Comparison of ENCODE assay signal across 1 cellular context in the genomic region with DNA sequence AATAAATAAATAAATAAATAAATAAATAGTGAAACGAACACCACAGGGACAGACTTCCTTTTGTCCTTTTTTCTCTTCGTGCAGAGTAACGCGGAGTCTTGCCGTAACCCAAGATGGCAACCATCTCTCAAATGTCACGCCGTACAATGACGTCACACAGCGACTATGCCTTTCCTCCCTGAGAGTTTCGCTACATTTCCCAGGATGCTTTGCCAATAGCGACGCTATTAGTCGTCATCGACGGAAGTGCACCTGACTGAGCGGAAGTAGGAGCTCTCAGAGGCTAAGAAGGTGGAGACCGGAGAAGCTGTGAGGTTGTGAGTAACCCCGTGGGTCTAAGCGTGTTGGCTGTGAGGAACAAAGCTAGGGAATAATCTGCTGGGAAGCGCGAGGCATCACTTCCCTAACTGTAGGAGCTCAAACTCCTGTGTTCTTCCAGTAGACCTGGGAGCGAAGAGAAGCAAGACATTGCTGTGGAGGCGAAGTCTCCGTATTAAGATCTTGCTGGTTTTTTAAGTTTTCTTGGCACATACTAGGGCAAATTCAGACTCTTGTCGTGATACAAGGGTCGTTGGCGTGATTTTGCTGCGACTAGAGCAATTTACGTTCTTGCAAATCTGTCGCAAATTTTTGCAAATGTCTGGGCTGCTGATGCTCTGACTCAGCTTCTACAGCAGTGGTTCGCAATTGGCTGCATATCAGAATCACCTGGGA.
TF ChIP-seq lines count a peak whose summit lies in the region.

A gene with protein sequence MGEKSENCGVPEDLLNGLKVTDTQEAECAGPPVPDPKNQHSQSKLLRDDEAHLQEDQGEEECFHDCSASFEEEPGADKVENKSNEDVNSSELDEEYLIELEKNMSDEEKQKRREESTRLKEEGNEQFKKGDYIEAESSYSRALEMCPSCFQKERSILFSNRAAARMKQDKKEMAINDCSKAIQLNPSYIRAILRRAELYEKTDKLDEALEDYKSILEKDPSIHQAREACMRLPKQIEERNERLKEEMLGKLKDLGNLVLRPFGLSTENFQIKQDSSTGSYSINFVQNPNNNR (plus strand): TSS at position 263 of the 714 bp plus-strand sequence. CDS start 1,390 bp downstream, outside the sequence.

TF ChIP-seq in K562, 482 proteins besides CTCF, POLR2A, EP300 and RAD21 (continued from another document and continues in another):
- TF ChIP-seq, protein P1, sequence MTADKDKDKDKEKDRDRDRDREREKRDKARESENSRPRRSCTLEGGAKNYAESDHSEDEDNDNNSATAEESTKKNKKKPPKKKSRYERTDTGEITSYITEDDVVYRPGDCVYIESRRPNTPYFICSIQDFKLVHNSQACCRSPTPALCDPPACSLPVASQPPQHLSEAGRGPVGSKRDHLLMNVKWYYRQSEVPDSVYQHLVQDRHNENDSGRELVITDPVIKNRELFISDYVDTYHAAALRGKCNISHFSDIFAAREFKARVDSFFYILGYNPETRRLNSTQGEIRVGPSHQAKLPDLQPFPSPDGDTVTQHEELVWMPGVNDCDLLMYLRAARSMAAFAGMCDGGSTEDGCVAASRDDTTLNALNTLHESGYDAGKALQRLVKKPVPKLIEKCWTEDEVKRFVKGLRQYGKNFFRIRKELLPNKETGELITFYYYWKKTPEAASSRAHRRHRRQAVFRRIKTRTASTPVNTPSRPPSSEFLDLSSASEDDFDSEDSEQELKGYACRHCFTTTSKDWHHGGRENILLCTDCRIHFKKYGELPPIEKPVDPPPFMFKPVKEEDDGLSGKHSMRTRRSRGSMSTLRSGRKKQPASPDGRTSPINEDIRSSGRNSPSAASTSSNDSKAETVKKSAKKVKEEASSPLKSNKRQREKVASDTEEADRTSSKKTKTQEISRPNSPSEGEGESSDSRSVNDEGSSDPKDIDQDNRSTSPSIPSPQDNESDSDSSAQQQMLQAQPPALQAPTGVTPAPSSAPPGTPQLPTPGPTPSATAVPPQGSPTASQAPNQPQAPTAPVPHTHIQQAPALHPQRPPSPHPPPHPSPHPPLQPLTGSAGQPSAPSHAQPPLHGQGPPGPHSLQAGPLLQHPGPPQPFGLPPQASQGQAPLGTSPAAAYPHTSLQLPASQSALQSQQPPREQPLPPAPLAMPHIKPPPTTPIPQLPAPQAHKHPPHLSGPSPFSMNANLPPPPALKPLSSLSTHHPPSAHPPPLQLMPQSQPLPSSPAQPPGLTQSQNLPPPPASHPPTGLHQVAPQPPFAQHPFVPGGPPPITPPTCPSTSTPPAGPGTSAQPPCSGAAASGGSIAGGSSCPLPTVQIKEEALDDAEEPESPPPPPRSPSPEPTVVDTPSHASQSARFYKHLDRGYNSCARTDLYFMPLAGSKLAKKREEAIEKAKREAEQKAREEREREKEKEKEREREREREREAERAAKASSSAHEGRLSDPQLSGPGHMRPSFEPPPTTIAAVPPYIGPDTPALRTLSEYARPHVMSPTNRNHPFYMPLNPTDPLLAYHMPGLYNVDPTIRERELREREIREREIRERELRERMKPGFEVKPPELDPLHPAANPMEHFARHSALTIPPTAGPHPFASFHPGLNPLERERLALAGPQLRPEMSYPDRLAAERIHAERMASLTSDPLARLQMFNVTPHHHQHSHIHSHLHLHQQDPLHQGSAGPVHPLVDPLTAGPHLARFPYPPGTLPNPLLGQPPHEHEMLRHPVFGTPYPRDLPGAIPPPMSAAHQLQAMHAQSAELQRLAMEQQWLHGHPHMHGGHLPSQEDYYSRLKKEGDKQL (CRISPR knock-in tag; IDR thresholded peaks at IDR 0.05; ENCODE audit: borderline replicate concordance) = no peak
- no peak for TF ChIP-seq XRCC4 (IDR thresholded peaks at IDR 0.05; ENCODE audit: extremely low read depth, insufficient read depth, insufficient read length)
- no peak for TF ChIP-seq ZNF212 (CRISPR knock-in tag; IDR thresholded peaks at IDR 0.05)
- TF ChIP-seq, protein P2, sequence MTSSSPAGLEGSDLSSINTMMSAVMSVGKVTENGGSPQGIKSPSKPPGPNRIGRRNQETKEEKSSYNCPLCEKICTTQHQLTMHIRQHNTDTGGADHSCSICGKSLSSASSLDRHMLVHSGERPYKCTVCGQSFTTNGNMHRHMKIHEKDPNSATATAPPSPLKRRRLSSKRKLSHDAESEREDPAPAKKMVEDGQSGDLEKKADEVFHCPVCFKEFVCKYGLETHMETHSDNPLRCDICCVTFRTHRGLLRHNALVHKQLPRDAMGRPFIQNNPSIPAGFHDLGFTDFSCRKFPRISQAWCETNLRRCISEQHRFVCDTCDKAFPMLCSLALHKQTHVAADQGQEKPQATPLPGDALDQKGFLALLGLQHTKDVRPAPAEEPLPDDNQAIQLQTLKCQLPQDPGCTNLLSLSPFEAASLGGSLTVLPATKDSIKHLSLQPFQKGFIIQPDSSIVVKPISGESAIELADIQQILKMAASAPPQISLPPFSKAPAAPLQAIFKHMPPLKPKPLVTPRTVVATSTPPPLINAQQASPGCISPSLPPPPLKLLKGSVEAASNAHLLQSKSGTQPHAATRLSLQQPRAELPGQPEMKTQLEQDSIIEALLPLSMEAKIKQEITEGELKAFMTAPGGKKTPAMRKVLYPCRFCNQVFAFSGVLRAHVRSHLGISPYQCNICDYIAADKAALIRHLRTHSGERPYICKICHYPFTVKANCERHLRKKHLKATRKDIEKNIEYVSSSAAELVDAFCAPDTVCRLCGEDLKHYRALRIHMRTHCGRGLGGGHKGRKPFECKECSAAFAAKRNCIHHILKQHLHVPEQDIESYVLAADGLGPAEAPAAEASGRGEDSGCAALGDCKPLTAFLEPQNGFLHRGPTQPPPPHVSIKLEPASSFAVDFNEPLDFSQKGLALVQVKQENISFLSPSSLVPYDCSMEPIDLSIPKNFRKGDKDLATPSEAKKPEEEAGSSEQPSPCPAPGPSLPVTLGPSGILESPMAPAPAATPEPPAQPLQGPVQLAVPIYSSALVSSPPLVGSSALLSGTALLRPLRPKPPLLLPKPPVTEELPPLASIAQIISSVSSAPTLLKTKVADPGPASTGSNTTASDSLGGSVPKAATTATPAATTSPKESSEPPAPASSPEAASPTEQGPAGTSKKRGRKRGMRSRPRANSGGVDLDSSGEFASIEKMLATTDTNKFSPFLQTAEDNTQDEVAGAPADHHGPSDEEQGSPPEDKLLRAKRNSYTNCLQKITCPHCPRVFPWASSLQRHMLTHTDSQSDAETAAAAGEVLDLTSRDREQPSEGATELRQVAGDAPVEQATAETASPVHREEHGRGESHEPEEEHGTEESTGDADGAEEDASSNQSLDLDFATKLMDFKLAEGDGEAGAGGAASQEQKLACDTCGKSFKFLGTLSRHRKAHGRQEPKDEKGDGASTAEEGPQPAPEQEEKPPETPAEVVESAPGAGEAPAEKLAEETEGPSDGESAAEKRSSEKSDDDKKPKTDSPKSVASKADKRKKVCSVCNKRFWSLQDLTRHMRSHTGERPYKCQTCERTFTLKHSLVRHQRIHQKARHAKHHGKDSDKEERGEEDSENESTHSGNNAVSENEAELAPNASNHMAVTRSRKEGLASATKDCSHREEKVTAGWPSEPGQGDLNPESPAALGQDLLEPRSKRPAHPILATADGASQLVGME (CRISPR knock-in tag; IDR thresholded peaks at IDR 0.05) = no peak
- TF ChIP-seq NR2C1 (IDR thresholded peaks at IDR 0.05) = peak; percentile 77
- peak; percentile 94 for TF ChIP-seq NR2C1 (tag; IDR thresholded peaks at IDR 0.05)
- TF ChIP-seq KLF1 (tag; IDR thresholded peaks at IDR 0.05) = no peak
- no peak for TF ChIP-seq SNRNP70 (optimal IDR thresholded peaks at IDR 0.05; ENCODE audit: low read depth, low read length)
- TF ChIP-seq PHB2 (IDR thresholded peaks at IDR 0.05; ENCODE audit: low read depth) = no peak
- TF ChIP-seq FOXP1 (CRISPR knock-in tag; IDR thresholded peaks at IDR 0.05) = no peak
- TF ChIP-seq, protein P3, sequence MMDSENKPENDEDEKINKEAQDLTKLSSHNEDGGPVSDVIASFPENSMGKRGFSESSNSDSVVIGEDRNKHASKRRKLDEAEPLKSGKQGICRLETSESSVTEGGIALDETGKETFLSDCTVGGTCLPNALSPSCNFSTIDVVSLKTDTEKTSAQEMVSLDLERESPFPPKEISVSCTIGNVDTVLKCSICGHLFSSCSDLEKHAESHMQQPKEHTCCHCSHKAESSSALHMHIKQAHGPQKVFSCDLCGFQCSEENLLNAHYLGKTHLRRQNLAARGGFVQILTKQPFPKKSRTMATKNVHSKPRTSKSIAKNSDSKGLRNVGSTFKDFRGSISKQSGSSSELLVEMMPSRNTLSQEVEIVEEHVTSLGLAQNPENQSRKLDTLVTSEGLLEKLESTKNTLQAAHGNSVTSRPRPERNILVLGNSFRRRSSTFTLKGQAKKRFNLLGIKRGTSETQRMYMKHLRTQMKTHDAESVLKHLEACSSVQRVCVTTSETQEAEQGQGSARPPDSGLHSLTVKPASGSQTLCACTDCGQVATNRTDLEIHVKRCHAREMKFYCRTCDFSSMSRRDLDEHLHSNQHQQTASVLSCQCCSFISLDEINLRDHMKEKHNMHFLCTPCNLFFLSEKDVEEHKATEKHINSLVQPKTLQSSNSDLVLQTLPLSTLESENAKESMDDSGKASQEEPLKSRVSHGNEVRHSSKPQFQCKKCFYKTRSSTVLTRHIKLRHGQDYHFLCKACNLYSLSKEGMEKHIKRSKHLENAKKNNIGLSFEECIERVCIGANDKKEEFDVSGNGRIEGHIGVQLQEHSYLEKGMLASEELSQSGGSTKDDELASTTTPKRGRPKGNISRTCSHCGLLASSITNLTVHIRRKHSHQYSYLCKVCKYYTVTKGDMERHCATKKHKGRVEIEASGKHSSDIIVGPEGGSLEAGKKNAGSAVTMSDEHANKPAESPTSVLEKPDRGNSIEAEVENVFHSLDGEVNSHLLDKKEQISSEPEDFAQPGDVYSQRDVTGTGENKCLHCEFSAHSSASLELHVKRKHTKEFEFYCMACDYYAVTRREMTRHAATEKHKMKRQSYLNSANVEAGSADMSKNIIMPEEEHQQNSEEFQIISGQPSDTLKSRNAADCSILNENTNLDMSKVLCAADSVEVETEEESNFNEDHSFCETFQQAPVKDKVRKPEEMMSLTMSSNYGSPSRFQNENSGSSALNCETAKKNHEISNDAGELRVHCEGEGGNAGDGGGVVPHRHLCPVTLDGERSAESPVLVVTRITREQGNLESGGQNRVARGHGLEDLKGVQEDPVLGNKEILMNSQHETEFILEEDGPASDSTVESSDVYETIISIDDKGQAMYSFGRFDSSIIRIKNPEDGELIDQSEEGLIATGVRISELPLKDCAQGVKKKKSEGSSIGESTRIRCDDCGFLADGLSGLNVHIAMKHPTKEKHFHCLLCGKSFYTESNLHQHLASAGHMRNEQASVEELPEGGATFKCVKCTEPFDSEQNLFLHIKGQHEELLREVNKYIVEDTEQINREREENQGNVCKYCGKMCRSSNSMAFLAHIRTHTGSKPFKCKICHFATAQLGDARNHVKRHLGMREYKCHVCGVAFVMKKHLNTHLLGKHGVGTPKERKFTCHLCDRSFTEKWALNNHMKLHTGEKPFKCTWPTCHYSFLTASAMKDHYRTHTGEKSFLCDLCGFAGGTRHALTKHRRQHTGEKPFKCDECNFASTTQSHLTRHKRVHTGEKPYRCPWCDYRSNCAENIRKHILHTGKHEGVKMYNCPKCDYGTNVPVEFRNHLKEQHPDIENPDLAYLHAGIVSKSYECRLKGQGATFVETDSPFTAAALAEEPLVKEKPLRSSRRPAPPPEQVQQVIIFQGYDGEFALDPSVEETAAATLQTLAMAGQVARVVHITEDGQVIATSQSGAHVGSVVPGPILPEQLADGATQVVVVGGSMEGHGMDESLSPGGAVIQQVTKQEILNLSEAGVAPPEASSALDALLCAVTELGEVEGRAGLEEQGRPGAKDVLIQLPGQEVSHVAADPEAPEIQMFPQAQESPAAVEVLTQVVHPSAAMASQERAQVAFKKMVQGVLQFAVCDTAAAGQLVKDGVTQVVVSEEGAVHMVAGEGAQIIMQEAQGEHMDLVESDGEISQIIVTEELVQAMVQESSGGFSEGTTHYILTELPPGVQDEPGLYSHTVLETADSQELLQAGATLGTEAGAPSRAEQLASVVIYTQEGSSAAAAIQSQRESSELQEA (IDR thresholded peaks at IDR 0.05; ENCODE audit: low read depth) = no peak
- peak; percentile 82; the same call in 1 of the 2 replicates for TF ChIP-seq NFRKB (IDR thresholded peaks at IDR 0.05; ENCODE audit: low read depth)
- TF ChIP-seq KLF16 (IDR thresholded peaks at IDR 0.05) = no peak
- TF ChIP-seq, protein P4, sequence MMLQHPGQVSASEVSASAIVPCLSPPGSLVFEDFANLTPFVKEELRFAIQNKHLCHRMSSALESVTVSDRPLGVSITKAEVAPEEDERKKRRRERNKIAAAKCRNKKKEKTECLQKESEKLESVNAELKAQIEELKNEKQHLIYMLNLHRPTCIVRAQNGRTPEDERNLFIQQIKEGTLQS (IDR thresholded peaks at IDR 0.05) = peak; percentile 99
- TF ChIP-seq, protein P4 (CRISPR knock-in tag; conservative IDR thresholded peaks at IDR 0.05) = no peak
- no peak for TF ChIP-seq SMAD2 (IDR thresholded peaks at IDR 0.05; ENCODE audit: low read depth, low read length)
- TF ChIP-seq NFXL1 (CRISPR knock-in tag; IDR thresholded peaks at IDR 0.05) = no peak
- TF ChIP-seq ZNF57 (CRISPR knock-in tag; IDR thresholded peaks at IDR 0.05) = no peak
- TF ChIP-seq ADNP (tag; IDR thresholded peaks at IDR 0.05) = no peak
- no peak for TF ChIP-seq MCM3 (IDR thresholded peaks at IDR 0.05)
- TF ChIP-seq, protein P5, sequence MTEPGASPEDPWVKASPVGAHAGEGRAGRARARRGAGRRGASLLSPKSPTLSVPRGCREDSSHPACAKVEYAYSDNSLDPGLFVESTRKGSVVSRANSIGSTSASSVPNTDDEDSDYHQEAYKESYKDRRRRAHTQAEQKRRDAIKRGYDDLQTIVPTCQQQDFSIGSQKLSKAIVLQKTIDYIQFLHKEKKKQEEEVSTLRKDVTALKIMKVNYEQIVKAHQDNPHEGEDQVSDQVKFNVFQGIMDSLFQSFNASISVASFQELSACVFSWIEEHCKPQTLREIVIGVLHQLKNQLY (CRISPR knock-in tag; conservative IDR thresholded peaks at IDR 0.05) = no peak
- TF ChIP-seq, protein P6, sequence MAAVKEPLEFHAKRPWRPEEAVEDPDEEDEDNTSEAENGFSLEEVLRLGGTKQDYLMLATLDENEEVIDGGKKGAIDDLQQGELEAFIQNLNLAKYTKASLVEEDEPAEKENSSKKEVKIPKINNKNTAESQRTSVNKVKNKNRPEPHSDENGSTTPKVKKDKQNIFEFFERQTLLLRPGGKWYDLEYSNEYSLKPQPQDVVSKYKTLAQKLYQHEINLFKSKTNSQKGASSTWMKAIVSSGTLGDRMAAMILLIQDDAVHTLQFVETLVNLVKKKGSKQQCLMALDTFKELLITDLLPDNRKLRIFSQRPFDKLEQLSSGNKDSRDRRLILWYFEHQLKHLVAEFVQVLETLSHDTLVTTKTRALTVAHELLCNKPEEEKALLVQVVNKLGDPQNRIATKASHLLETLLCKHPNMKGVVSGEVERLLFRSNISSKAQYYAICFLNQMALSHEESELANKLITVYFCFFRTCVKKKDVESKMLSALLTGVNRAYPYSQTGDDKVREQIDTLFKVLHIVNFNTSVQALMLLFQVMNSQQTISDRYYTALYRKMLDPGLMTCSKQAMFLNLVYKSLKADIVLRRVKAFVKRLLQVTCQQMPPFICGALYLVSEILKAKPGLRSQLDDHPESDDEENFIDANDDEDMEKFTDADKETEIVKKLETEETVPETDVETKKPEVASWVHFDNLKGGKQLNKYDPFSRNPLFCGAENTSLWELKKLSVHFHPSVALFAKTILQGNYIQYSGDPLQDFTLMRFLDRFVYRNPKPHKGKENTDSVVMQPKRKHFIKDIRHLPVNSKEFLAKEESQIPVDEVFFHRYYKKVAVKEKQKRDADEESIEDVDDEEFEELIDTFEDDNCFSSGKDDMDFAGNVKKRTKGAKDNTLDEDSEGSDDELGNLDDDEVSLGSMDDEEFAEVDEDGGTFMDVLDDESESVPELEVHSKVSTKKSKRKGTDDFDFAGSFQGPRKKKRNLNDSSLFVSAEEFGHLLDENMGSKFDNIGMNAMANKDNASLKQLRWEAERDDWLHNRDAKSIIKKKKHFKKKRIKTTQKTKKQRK (IDR thresholded peaks at IDR 0.05; ENCODE audit: borderline replicate concordance, low read depth, low read length) = no peak
- no peak for TF ChIP-seq HSF4 (CRISPR knock-in tag; IDR thresholded peaks at IDR 0.05; ENCODE audit: borderline replicate concordance)
